ENCODE assay signal across 1 cellular context in the genomic region with DNA sequence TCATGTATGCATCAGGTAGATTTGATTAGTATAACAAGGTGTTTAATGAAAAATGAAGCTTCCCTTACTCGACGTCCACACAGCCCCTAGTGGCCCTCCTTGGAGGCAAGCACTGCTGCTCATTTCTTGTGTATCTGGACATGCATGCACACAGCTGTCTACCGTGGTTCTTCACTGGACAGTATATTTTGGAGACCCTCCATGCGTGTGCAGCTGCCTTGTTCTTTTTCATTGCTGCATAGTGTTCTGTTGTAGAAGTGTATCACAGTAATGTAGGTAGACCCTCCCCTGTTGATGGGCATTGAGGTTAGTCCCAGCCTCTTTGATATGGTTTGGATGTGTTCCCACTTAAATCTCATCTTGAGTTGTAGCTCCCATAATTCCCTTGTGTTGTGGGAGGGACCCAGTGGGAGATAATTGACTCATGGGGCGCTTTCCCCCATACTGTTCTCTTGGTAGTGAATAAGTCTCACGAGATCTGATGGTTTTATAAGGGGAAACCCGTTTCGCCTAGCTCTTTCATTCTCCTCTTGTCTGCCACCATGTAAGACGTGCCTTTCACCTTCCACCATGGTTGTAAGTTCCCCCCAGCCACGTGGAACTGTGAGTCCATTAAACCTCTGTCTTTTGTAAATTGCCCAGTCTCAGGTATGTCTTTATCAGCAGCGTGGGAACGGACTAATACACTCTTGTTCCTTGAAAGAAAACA.
TF ChIP-seq lines count a peak whose summit lies in the region.

No MANE protein-coding gene starts in this region.

TF ChIP-seq in A549, 52 proteins besides CTCF, POLR2A, EP300 and RAD21:
- TF ChIP-seq, protein P1, sequence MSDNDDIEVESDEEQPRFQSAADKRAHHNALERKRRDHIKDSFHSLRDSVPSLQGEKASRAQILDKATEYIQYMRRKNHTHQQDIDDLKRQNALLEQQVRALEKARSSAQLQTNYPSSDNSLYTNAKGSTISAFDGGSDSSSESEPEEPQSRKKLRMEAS (IDR thresholded peaks at IDR 0.05), result 0 out of 2 replicates have a peak, but pooled peaks have one; percentile 7
- TF ChIP-seq JUN (IDR thresholded peaks at IDR 0.05), result no peak
TF ChIP-seq in A549: peak in this region for 1.
